In genomic region chr3:184758056-184758455, GRCh38 we compare ENCODE assay signal across 27 cellular contexts.
"Had no signal": no experiment of that assay in that cellular context is flagged by ENCODE, and none has a peak within 500 bp of the region (broad histone marks: within the 10 kb centered on the region; RNA-seq: fewer than 3 reads in every experiment).

No MANE protein-coding gene starts in this region.

- H3K9me3 ChIP-seq: adrenal gland, breast epithelium, SK-N-SH had no signal

- H3K4me3 ChIP-seq: adrenal gland had no signal

- H3K4me2 ChIP-seq: SK-N-SH had no signal

- DNase-seq: activated CD4-positive, alpha-beta memory T cell treated with anti-CD3 and anti-CD28 coated beads for 36 hours; activated CD4-positive, alpha-beta T cell treated with anti-CD3 and anti-CD28 coated beads, Interleukin-2, amount 10 ng/mL, durations not matched to agents 7 days and 5 days; activated CD4-positive, CD25-positive, alpha-beta regulatory T cell; activated CD8-positive, alpha-beta memory T cell treated with anti-CD3 and anti-CD28 coated beads for 24 hours; activated gamma-delta T cell treated with Interleukin-2 at 50 U/mL for 16 hours; activated naive CD4-positive, alpha-beta T cell treated with anti-CD3 and anti-CD28 coated beads, Interleukin-2, amount 10 ng/mL, durations not matched to agents 7 days and 5 days; activated naive CD8-positive, alpha-beta T cell treated with anti-CD3 and anti-CD28 coated beads, Interleukin-2, amount 10 ng/mL, durations not matched to agents 7 days and 5 days; activated T-cell treated with anti-CD3 and anti-CD28 coated beads for 4 hours; activated T-cell treated with anti-CD3 and anti-CD28 coated beads, Interleukin-2, amount 50 U/mL, for 48 hours; adrenal gland; anterior cingulate cortex; KG1; NCI-H1092; NCI-H1417; NCI-H1694; NCI-H2029; NCI-H2107; NCI-H2171 treated with DMSO at 0.1 percent for 48 hours; NCI-H226; NCI-H510A; NCI-H82; RPMI8226; SK-N-SH; T-helper 1 cell had no signal

- H3K27ac Mint-ChIP-seq: activated CD4-positive, alpha-beta memory T cell treated with anti-CD3 and anti-CD28 coated beads for 36 hours; activated CD4-positive, alpha-beta T cell treated with anti-CD3 and anti-CD28 coated beads, Interleukin-2, amount 10 ng/mL, durations not matched to agents 7 days and 5 days; activated naive CD4-positive, alpha-beta T cell treated with anti-CD3 and anti-CD28 coated beads, Interleukin-2, amount 10 ng/mL, durations not matched to agents 7 days and 5 days; activated naive CD8-positive, alpha-beta T cell treated with anti-CD3 and anti-CD28 coated beads, Interleukin-2, amount 10 ng/mL, durations not matched to agents 7 days and 5 days; activated T-helper 17 cell treated with anti-CD3 and anti-CD28 coated beads, Interleukin-2, amount 50 U/mL, for 72 hours had no signal

- H3K9ac ChIP-seq: SK-N-SH had no signal

- H3K4me1 Mint-ChIP-seq: activated naive CD4-positive, alpha-beta T cell treated with anti-CD3 and anti-CD28 coated beads, Interleukin-2, amount 10 ng/mL, durations not matched to agents 7 days and 5 days; activated naive CD8-positive, alpha-beta T cell treated with anti-CD3 and anti-CD28 coated beads, Interleukin-2, amount 10 ng/mL, durations not matched to agents 7 days and 5 days; activated T-helper 17 cell treated with anti-CD3 and anti-CD28 coated beads, Interleukin-2, amount 50 U/mL, for 72 hours had no signal

- H3K27me3 ChIP-seq: adrenal gland, breast epithelium had no signal

- H3K9me2 ChIP-seq: SK-N-SH had no signal

- H3K36me3 ChIP-seq: adrenal gland, breast epithelium had no signal

- H3K27ac ChIP-seq: VCaP had no signal

- H3K4me3 Mint-ChIP-seq: activated CD4-positive, alpha-beta memory T cell treated with anti-CD3 and anti-CD28 coated beads for 36 hours; activated CD4-positive, alpha-beta T cell treated with anti-CD3 and anti-CD28 coated beads, Interleukin-2, amount 10 ng/mL, durations not matched to agents 7 days and 5 days; activated naive CD4-positive, alpha-beta T cell treated with anti-CD3 and anti-CD28 coated beads, Interleukin-2, amount 10 ng/mL, durations not matched to agents 7 days and 5 days; activated T-helper 17 cell treated with anti-CD3 and anti-CD28 coated beads, Interleukin-2, amount 50 U/mL, for 72 hours had no signal

- H3K9me3 Mint-ChIP-seq: activated CD4-positive, alpha-beta memory T cell treated with anti-CD3 and anti-CD28 coated beads for 36 hours; activated CD4-positive, alpha-beta T cell treated with anti-CD3 and anti-CD28 coated beads, Interleukin-2, amount 10 ng/mL, durations not matched to agents 7 days and 5 days; activated naive CD4-positive, alpha-beta T cell treated with anti-CD3 and anti-CD28 coated beads, Interleukin-2, amount 10 ng/mL, durations not matched to agents 7 days and 5 days; activated naive CD8-positive, alpha-beta T cell treated with anti-CD3 and anti-CD28 coated beads, Interleukin-2, amount 10 ng/mL, durations not matched to agents 7 days and 5 days; activated T-helper 17 cell treated with anti-CD3 and anti-CD28 coated beads, Interleukin-2, amount 50 U/mL, for 72 hours had no signal

- H3K4me1 ChIP-seq: breast epithelium had no signal

- H3K36me3 Mint-ChIP-seq: activated CD4-positive, alpha-beta memory T cell treated with anti-CD3 and anti-CD28 coated beads for 36 hours; activated naive CD4-positive, alpha-beta T cell treated with anti-CD3 and anti-CD28 coated beads, Interleukin-2, amount 10 ng/mL, durations not matched to agents 7 days and 5 days; activated naive CD8-positive, alpha-beta T cell treated with anti-CD3 and anti-CD28 coated beads, Interleukin-2, amount 10 ng/mL, durations not matched to agents 7 days and 5 days had no signal

- H3K27me3 Mint-ChIP-seq: activated CD4-positive, alpha-beta memory T cell treated with anti-CD3 and anti-CD28 coated beads for 36 hours had no signal
